Comparison of ENCODE assay signal across 1 cellular context in the genomic region with DNA sequence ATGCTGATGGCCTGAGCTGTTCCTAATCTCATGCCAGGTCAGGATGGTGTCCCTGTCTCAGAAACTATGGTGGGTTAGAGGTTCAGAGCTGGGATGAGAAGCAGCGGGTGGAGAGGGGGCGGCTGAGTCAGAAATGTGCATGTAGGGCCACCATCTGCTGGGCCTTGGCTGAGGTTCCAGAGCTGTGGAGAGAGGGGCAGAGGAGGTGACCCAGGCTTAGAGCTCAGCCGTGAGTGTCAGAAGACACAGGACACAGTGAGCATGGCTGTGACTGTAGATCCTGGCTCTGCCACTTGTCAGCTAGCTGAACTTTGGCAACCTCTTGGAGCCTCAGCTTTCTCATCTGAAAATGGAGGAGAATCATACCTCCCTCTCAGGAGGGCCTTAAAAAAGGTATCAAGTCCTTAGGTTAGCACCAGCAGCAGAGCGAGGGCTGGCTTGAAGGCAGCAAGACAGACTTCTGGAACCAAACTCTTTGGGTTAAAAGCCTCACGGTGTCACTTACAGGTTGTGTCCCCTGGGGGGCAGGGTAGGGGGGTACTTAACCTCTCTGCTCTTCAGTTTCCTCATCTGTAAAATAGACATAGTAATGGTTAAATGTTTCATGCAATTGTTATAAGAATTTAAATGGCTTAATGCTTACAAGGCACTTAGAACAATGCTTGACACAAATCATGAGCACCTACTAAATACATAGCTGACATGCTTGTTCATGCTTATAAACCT.
TF ChIP-seq lines count a peak whose summit lies in the region.

No MANE protein-coding gene starts in this region.

TF ChIP-seq in H1, 55 proteins besides CTCF, POLR2A, EP300 and RAD21:
- TF ChIP-seq SRF (IDR thresholded peaks at IDR 0.05; ENCODE audit: low read depth, low read length) (no peak), SP1 (IDR thresholded peaks at IDR 0.05; ENCODE audit: low read depth, low read length) (no peak), SIX5 (IDR thresholded peaks at IDR 0.05; ENCODE audit: low read depth, low read length) (no peak), CREB1 (IDR thresholded peaks at IDR 0.05) (no peak), CBX5 (IDR thresholded peaks at IDR 0.05; ENCODE audit: low read depth, low read length) (no peak), HDAC6 (IDR thresholded peaks at IDR 0.05; ENCODE audit: low read depth, low read length) (no peak)
- TF ChIP-seq, protein P1, sequence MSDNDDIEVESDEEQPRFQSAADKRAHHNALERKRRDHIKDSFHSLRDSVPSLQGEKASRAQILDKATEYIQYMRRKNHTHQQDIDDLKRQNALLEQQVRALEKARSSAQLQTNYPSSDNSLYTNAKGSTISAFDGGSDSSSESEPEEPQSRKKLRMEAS (IDR thresholded peaks at IDR 0.05) = no peak
